1 cellular context compared by ENCODE assay signal in genomic region chrX:13840121-13840520, GRCh38.
TF ChIP-seq lines count a peak whose summit lies in the region.

No MANE protein-coding gene starts in this region.

TF ChIP-seq in WTC11, 78 proteins besides CTCF, POLR2A, EP300 and RAD21 (continued from another document):
- no peak for TF ChIP-seq PRDM15 (CRISPR knock-in tag; IDR thresholded peaks at IDR 0.05)
- no peak for TF ChIP-seq AR (CRISPR knock-in tag; IDR thresholded peaks at IDR 0.05)
- TF ChIP-seq GTF2I (CRISPR knock-in tag; conservative IDR thresholded peaks at IDR 0.05) = no peak
- no peak for TF ChIP-seq CREB1 (CRISPR knock-in tag; IDR thresholded peaks at IDR 0.05)
- no peak for TF ChIP-seq CREM (CRISPR knock-in tag; IDR thresholded peaks at IDR 0.05)
- no peak for TF ChIP-seq EMX1 (CRISPR knock-in tag; IDR thresholded peaks at IDR 0.05)
- no peak for TF ChIP-seq FOXP1 (CRISPR knock-in tag; IDR thresholded peaks at IDR 0.05; ENCODE audit: borderline replicate concordance)
- no peak for TF ChIP-seq ERG (CRISPR knock-in tag; IDR thresholded peaks at IDR 0.05)
